17 cellular contexts compared by ENCODE assay signal in the genomic region with DNA sequence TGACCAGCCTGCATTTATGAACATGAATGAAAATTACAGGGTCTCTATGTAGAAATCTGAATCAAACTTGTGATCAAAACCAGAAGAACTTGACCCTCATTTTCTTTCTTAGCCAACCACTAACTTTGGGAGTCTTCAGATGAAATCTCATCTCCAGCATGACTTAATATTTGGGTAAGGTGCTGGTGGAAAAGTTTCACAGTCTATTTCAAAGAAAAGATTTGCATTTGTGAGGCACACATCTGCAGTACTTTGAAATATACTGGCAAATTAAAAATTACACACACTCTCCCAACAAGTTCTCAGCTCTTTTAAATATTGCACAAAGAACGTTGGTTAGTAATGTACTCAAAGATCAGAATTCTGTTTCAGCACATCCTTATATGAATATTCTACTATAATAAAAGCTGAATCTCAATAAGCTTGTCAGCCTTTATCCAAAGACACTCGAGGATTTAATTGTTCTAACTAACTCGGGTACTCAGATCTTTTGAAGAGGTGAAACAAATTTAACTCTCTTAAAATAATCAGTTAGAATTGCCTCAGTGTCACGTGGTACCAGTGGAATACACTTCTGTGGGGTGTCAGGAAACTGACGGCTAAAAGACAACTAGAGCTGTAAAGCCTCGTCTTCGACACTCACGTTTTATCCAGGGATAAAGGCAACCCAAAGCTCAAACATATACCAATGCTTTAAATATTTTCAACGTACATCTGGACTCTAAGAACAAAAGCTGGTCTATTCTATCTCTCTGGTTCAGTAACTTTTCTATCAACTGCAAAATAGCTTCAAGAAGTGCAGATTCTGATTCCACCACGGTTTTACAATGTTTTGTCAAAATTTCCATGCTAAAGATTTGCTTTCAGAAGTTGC. TPM values are rescaled to one million over a fixed set of nuclear protein-coding genes. Genes with fewer than 3 reads are reported as not detected.
DNase-seq lines count a peak whose midpoint lies in the region; ATAC-seq and TF ChIP-seq lines count a peak whose summit lies in the region.
"Had no signal": no experiment of that assay in that cellular context is flagged by ENCODE, and none has a peak within 500 bp of the region (broad histone marks: within the 10 kb centered on the region; RNA-seq: fewer than 3 reads in every experiment).

No MANE protein-coding gene starts in this region.

- in situ Hi-C loops in gastrocnemius medialis (cut with MboI; ENCODE audit: low sequenced_read_pairs in 4 of 4), result no loop called here

- no peak for TF ChIP-seq POLR2A in Peyer's patch (IDR thresholded peaks at IDR 0.05)
- TF ChIP-seq POLR2A in gastrocnemius medialis (IDR thresholded peaks at IDR 0.05), result no peak

- peak overlapping the region in 3 of 4 donors; percentile 26 to 72 (median 68) for H3K27ac ChIP-seq in Peyer's patch
- H3K27ac ChIP-seq in effector memory CD4-positive, alpha-beta T cell (ENCODE audit: insufficient read depth, low read length, poor library complexity, severe bottlenecking), result peak overlapping the region; percentile 6
- no peak overlapping the region for H3K27ac ChIP-seq in gastrocnemius medialis
- H3K27ac ChIP-seq: foreskin keratinocyte, KMS-11, neural progenitor cell, RWPE1, WERI-Rb-1 had no signal

- H3K4me1 ChIP-seq in Peyer's patch (no peaks in the 10 kb centered on the region), gastrocnemius medialis (no peaks in the 10 kb centered on the region)
- peaks cover 20% of the 10 kb centered on the region for H3K4me1 ChIP-seq in effector memory CD4-positive, alpha-beta T cell (ENCODE audit: control insufficient read depth, insufficient read depth, low read length, poor library complexity, severe bottlenecking)
- H3K4me1 ChIP-seq: foreskin keratinocyte, HAP-1, neural progenitor cell had no signal

- H3K36me3 ChIP-seq in Peyer's patch (no peaks in the 10 kb centered on the region), gastrocnemius medialis (no peaks in the 10 kb centered on the region)
- H3K36me3 ChIP-seq in effector memory CD4-positive, alpha-beta T cell (ENCODE audit: control insufficient read depth, insufficient read depth, low read length), result no peaks in the 10 kb centered on the region
- H3K36me3 ChIP-seq: HAP-1, neural progenitor cell, WERI-Rb-1 had no signal

- ATAC-seq in GM19467 (IDR thresholded peaks at IDR 0.05; ENCODE audit: unreplicated experiment), result no peak
- ATAC-seq in HG03378 (IDR thresholded peaks at IDR 0.05; ENCODE audit: unreplicated experiment), result no peak
- no peak for ATAC-seq in gastrocnemius medialis
- ATAC-seq: foreskin keratinocyte had no signal

- H3K27me3 ChIP-seq in Peyer's patch (no peaks in the 10 kb centered on the region), gastrocnemius medialis (no peaks in the 10 kb centered on the region)
- H3K27me3 ChIP-seq in effector memory CD4-positive, alpha-beta T cell (replicated peaks; ENCODE audit: control insufficient read depth, insufficient read depth, low read length, poor library complexity, severe bottlenecking), result no peaks in the 10 kb centered on the region
- H3K27me3 ChIP-seq: BLaER1 treated with 17β-estradiol and CSF1 and Interleukin-3, amounts not matched to agents 10 nM and 100 nM; foreskin keratinocyte; neural progenitor cell had no signal

- intact Hi-C loops in gastrocnemius medialis (cut with DNase I; ENCODE audit: low total_unique reads), result no loop called here

- DNase-seq in Ammon's horn (ENCODE audit: low spot score) (peak; percentile 11), GM12864 (ENCODE audit: low read depth) (no peak), Peyer's patch (no peak), NCI-H2227 (lab: John Stamatoyannopoulos, UW; ENCODE audit: unreplicated experiment) (no peak), gastrocnemius medialis (no peak)
- DNase-seq in effector memory CD4-positive, alpha-beta T cell, result no peak
- DNase-seq: foreskin keratinocyte, kidney, NCI-H2171 treated with DMSO at 0.1 percent for 48 hours, WERI-Rb-1 had no signal

- H3K4me3 ChIP-seq in GM12864 (ENCODE audit: low read depth, low read length) (peak overlapping the region; percentile 19; the same call in 1 of the 2 replicates), Peyer's patch (peak overlapping the region in 1 of 4 donors; percentile 12), gastrocnemius medialis (no peak overlapping the region)
- peak overlapping the region; percentile 18 for H3K4me3 ChIP-seq in effector memory CD4-positive, alpha-beta T cell (ENCODE audit: insufficient read depth, low read depth, low read length, poor library complexity, severe bottlenecking)
- H3K4me3 ChIP-seq: HAP-1, neural progenitor cell had no signal

- H3K9me3 ChIP-seq in Peyer's patch (no peaks in the 10 kb centered on the region), gastrocnemius medialis (no peaks in the 10 kb centered on the region)
- no peaks in the 10 kb centered on the region for H3K9me3 ChIP-seq in effector memory CD4-positive, alpha-beta T cell (ENCODE audit: control insufficient read depth, low read length)
- H3K9me3 ChIP-seq: BLaER1 treated with 17β-estradiol and CSF1 and Interleukin-3, amounts not matched to agents 10 nM and 100 nM; HAP-1 had no signal

- TF ChIP-seq CTCF in GM12864 (IDR thresholded peaks at IDR 0.05; ENCODE audit: low read depth, low read length, missing control alignments) (no peak), Peyer's patch (IDR thresholded peaks at IDR 0.05) (no peak), gastrocnemius medialis (IDR thresholded peaks at IDR 0.05 in 4 of 5, conservative IDR thresholded peaks at IDR 0.05 in 1 of 5) (no peak)

RNA-seq across cellular contexts. Expression of a gene that starts 19.1 kb away (rescaled TPM):
- total RNA-seq in Peyer's patch (10 to 100 TPM in 1 of 4 donors, 1 to 10 TPM in 2, under 1 TPM in 1; 0.57 to 56.1 (median 2.2) TPM), gastrocnemius medialis (1 to 10 TPM in 2 of 4 donors, under 1 TPM in 1, not detected in 1; 0.82 to 1.4 (median 1.4) TPM)
- total RNA-seq: foreskin keratinocyte had no signal

Comparison
In these comparisons a context has a peak if more than half of its experiments do, and no peak if none do; other contexts are left out.
1. H3K4me3 ChIP-seq: peak in GM12864 (single experiment) and effector memory CD4-positive, alpha-beta T cell (single experiment); none in gastrocnemius medialis (0 of 4).
2. H3K27ac ChIP-seq: peak in Peyer's patch (3 of 4) and effector memory CD4-positive, alpha-beta T cell (single experiment); none in gastrocnemius medialis (0 of 4).